Comparison of ENCODE assay signal across 8 cellular contexts in genomic region chr15:74365619-74366445, GRCh38. TPM values are rescaled to one million over a fixed set of nuclear protein-coding genes. Genes with fewer than 3 reads are reported as not detected.
DNase-seq lines count a peak whose midpoint lies in the region; ATAC-seq, FAIRE-seq and TF ChIP-seq lines count a peak whose summit lies in the region.

No MANE protein-coding gene starts in this region.

- H3K4me3 Mint-ChIP-seq in CD14-positive monocyte: peak overlapping the region; percentile 58 to 75

- no peak for TF ChIP-seq POLR2A in esophagus muscularis mucosa (IDR thresholded peaks at IDR 0.05; ENCODE audit: low read depth)

- H3K9me3 Mint-ChIP-seq in CD14-positive monocyte: peaks cover 0 to 9% (median 0%) of the 10 kb centered on the region in 7 donors

- POLR2A ChIA-PET in Panc1 (lab: Charles Lee): interaction anchor here (0.7 kb wide), 2 partner anchors 19 to 261 kb away, joined by 9 to 11 read pairs; no protein-coding TSS in a partner anchor

- TF ChIP-seq CTCF in CD14-positive monocyte (IDR thresholded peaks at IDR 0.05): no peak
- TF ChIP-seq CTCF in Panc1 (IDR thresholded peaks at IDR 0.05): no peak
- no peak for TF ChIP-seq CTCF in esophagus muscularis mucosa (IDR thresholded peaks at IDR 0.05)

- H3K27ac Mint-ChIP-seq in CD14-positive monocyte: no peak overlapping the region

- 7% methylated on average over 66 of the region's 75 CpGs for WGBS in esophagus muscularis mucosa

- H3K36me3 ChIP-seq in Panc1 (ENCODE audit: control insufficient read depth, insufficient read depth, low read length): no peaks in the 10 kb centered on the region
- H3K36me3 ChIP-seq in esophagus muscularis mucosa: no peaks in the 10 kb centered on the region
- H3K36me3 ChIP-seq in muscle layer of duodenum (ENCODE audit: control insufficient read depth in 1 of 2, insufficient read depth in 2 of 2, low read length in 2 of 2): no peaks in the 10 kb centered on the region

- DNase-seq in CD14-positive monocyte (ENCODE audit: low spot score) (peak; percentile 38), Panc1 (ENCODE audit: low read depth, low spot score) (no peak), esophagus muscularis mucosa (ENCODE audit: extremely low spot score) (no peak), OCI-M2 (lab: John Stamatoyannopoulos, UW; ENCODE audit: unreplicated experiment) (no peak), GM19239 (ENCODE audit: insufficient read length, low spot score) (no peak), NAMALWA (ENCODE audit: low spot score) (no peak)

- H3K27me3 ChIP-seq in Panc1 (ENCODE audit: control insufficient read depth, insufficient read depth, low read length) (no peaks in the 10 kb centered on the region; the same call in 1 of the 2 replicates), esophagus muscularis mucosa (peaks cover 0 to 22% (median 0%) of the 10 kb centered on the region in 4 donors), muscle layer of duodenum (ENCODE audit: low read depth, low read length) (peaks cover 10% of the 10 kb centered on the region)

- FAIRE-seq in GM19239 (lab: Jason Lieb, UNC): no peak

- CTCF ChIA-PET in Panc1 (lab: Charles Lee): no interaction called here

- H3K9me3 ChIP-seq in Panc1 (ENCODE audit: control insufficient read depth, insufficient read depth, low read depth, low read length): no peaks in the 10 kb centered on the region
- no peaks in the 10 kb centered on the region for H3K9me3 ChIP-seq in esophagus muscularis mucosa
- no peaks in the 10 kb centered on the region for H3K9me3 ChIP-seq in muscle layer of duodenum (ENCODE audit: control insufficient read depth in 1 of 2, low read length in 2 of 2)

- TF ChIP-seq EP300 in esophagus muscularis mucosa (IDR thresholded peaks at IDR 0.05): no peak

- intact Hi-C loops in CD14-positive monocyte (cut with micrococcal nuclease) (no loop called here), Panc1 (cut with micrococcal nuclease; ENCODE audit: unreplicated experiment) (no loop called here), esophagus muscularis mucosa (cut with DNase I) (no loop called here)

- H3K4me3 ChIP-seq in Panc1 (ENCODE audit: low read depth in 2 of 2, low read length in 2 of 2) (peak overlapping the region; percentile 42 to 49), esophagus muscularis mucosa (peak overlapping the region; percentile 61 to 72 (median 64)), muscle layer of duodenum (ENCODE audit: low read depth in 1 of 2, low read length in 2 of 2) (peak overlapping the region; percentile 37 to 71)

- H3K4me1 Mint-ChIP-seq in CD14-positive monocyte: peaks cover 12% of the 10 kb centered on the region

- H3K4me1 ChIP-seq in Panc1 (ENCODE audit: control insufficient read depth, insufficient read depth, low read length) (peaks cover 3% of the 10 kb centered on the region; the same call in 1 of the 2 replicates), esophagus muscularis mucosa (peaks cover 4 to 20% (median 18%) of the 10 kb centered on the region in 4 donors), muscle layer of duodenum (ENCODE audit: control insufficient read depth in 1 of 2, insufficient read depth in 2 of 2, low read length in 2 of 2) (peaks cover 0 to 12% of the 10 kb centered on the region in 2 donors)

- H3K27me3 Mint-ChIP-seq in CD14-positive monocyte (ENCODE audit: low read depth in 3 of 3): peaks cover 55 to 68% (median 61%) of the 10 kb centered on the region in 3 donors

- ATAC-seq in Panc1 (peak; percentile 87), GM19324 (IDR thresholded peaks at IDR 0.05; ENCODE audit: low FRiP score, unreplicated experiment) (no peak)

- peak overlapping the region; percentile 70 for H3K27ac ChIP-seq in Panc1 (ENCODE audit: low read length)
- H3K27ac ChIP-seq in esophagus muscularis mucosa (replicated peaks in 1 of 4): peak overlapping the region; percentile 50 to 78 (median 70)
- no peak overlapping the region for H3K27ac ChIP-seq in muscle layer of duodenum (ENCODE audit: low read length)

- in situ Hi-C loops in Panc1 (cut with HindIII; ENCODE audit: low pct_unique_long_range_greater_than_20kb, low sequenced_read_pairs): no loop called here

- BruUV-seq in Panc1 (replicated peaks; lab: Mats Ljungman, UMichigan): TSS peak; percentile 72

- H3K36me3 Mint-ChIP-seq in CD14-positive monocyte: peaks cover 0 to 1% of the 10 kb centered on the region in 2 donors

RNA-seq across cellular contexts. Expression of gene CYP11A1, which starts 1.6 kb away (rescaled TPM):
- not detected for polyA plus RNA-seq in CD14-positive monocyte
- total RNA-seq in Panc1 (2021; ENCODE audit: unreplicated experiment) (0.57 TPM), esophagus muscularis mucosa (1 to 10 TPM; 1.7 to 2.5 (median 1.8) TPM)
- polyA plus RNA-seq in Panc1 (2012; ENCODE audit: insufficient read length): 1.5 TPM
